ENCODE assay signal across 8 cellular contexts in genomic region chr14:104795781-104796681, GRCh38. TPM values are rescaled to one million over a fixed set of nuclear protein-coding genes. Genes with fewer than 3 reads are reported as not detected.
DNase-seq lines count a peak whose midpoint lies in the region; ATAC-seq and TF ChIP-seq lines count a peak whose summit lies in the region.

No MANE protein-coding gene starts in this region.

- peak overlapping the region; percentile 93 to 99 (median 98) for H3K9ac ChIP-seq in BLaER1 treated with 17β-estradiol and CSF1 and Interleukin-3, amounts not matched to agents 10 nM and 100 nM

- H3K36me3 Mint-ChIP-seq in osteocyte (ENCODE audit: unreplicated experiment): peaks cover 2% of the 10 kb centered on the region

- peak overlapping the region; percentile 65 for H3K4me3 Mint-ChIP-seq in osteocyte (ENCODE audit: unreplicated experiment)

- peak overlapping the region; percentile 55 to 96 (median 93) for H3K27ac ChIP-seq in BLaER1 treated with 17β-estradiol and CSF1 and Interleukin-3, amounts not matched to agents 10 nM and 100 nM
- H3K27ac ChIP-seq in gastroesophageal sphincter: peak overlapping the region; percentile 43 to 98 (median 90)

- peak; percentile 11 for DNase-seq in NOMO-1 treated with DMSO at 0.1 percent for 48 hours (lab: John Stamatoyannopoulos, UW; ENCODE audit: unreplicated experiment)
- DNase-seq in activated gamma-delta T cell (lab: John Stamatoyannopoulos, UW): peak; percentile 54
- no peak for DNase-seq in osteocyte (ENCODE audit: extremely low spot score, unreplicated experiment)
- DNase-seq in NCI-H2171 treated with DMSO at 0.1 percent for 48 hours (lab: John Stamatoyannopoulos, UW): no peak
- no peak for DNase-seq in NCI-H2196 treated with DMSO at 0.1 percent for 48 hours (lab: John Stamatoyannopoulos, UW; ENCODE audit: unreplicated experiment)

- peak overlapping the region; percentile 89 to 100 (median 97) for H3K4me3 ChIP-seq in BLaER1 treated with 17β-estradiol and CSF1 and Interleukin-3, amounts not matched to agents 10 nM and 100 nM
- H3K4me3 ChIP-seq in gastroesophageal sphincter: peak overlapping the region; percentile 34 to 92

- no peak for TF ChIP-seq EP300 in gastroesophageal sphincter (IDR thresholded peaks at IDR 0.05)

- H3K36me3 ChIP-seq in BLaER1 treated with 17β-estradiol and CSF1 and Interleukin-3, amounts not matched to agents 10 nM and 100 nM: peaks cover 16 to 28% (median 20%) of the 10 kb centered on the region in 11 experiments; a peak in 21 of 22 replicates
- H3K36me3 ChIP-seq in gastroesophageal sphincter: peaks cover 0 to 17% of the 10 kb centered on the region in 2 donors

- ATAC-seq in GM19463 (IDR thresholded peaks at IDR 0.05; ENCODE audit: unreplicated experiment): peak; percentile 42
- peak; percentile 73 for ATAC-seq in gastroesophageal sphincter

- H3K4me2 ChIP-seq in BLaER1 treated with 17β-estradiol and CSF1 and Interleukin-3, amounts not matched to agents 10 nM and 100 nM: peak overlapping the region; percentile 90 to 100 (median 95)

- no peaks in the 10 kb centered on the region for H3K27me3 Mint-ChIP-seq in osteocyte (ENCODE audit: unreplicated experiment)

- H3K9me3 ChIP-seq in BLaER1 treated with 17β-estradiol and CSF1 and Interleukin-3, amounts not matched to agents 10 nM and 100 nM (replicated peaks in 1 of 11): no peaks in the 10 kb centered on the region
- no peaks in the 10 kb centered on the region for H3K9me3 ChIP-seq in gastroesophageal sphincter

- H3K4me1 Mint-ChIP-seq in osteocyte (ENCODE audit: unreplicated experiment): peaks cover 42% of the 10 kb centered on the region

- H3K4me1 ChIP-seq in BLaER1 treated with 17β-estradiol and CSF1 and Interleukin-3, amounts not matched to agents 10 nM and 100 nM: peaks cover 60 to 82% (median 78%) of the 10 kb centered on the region in 10 experiments
- H3K4me1 ChIP-seq in gastroesophageal sphincter: peaks cover 3 to 83% (median 36%) of the 10 kb centered on the region in 3 donors

- whole genome bisulfite sequencing in gastroesophageal sphincter (ENCODE audit: low coverage in 1 of 2), 2 donors: 0% methylated on average over 1 of the region's 55 CpGs; no CpG with 5 or more reads in 1 of the 2 donors

- peak overlapping the region; percentile 67 for H3K27ac Mint-ChIP-seq in osteocyte (ENCODE audit: unreplicated experiment)

- no peaks in the 10 kb centered on the region for H3K9me3 Mint-ChIP-seq in osteocyte (ENCODE audit: unreplicated experiment)

- no peak for TF ChIP-seq CTCF in gastroesophageal sphincter (IDR thresholded peaks at IDR 0.05)
- no peak for TF ChIP-seq CTCF in osteocyte (IDR thresholded peaks at IDR 0.05)

- H3K27me3 ChIP-seq in BLaER1 treated with 17β-estradiol and CSF1 and Interleukin-3, amounts not matched to agents 10 nM and 100 nM: peaks cover 0 to 31% (median 22%) of the 10 kb centered on the region in 11 experiments; a peak in 14 of 22 replicates
- no peaks in the 10 kb centered on the region for H3K27me3 ChIP-seq in gastroesophageal sphincter

- peak; percentile 81 for TF ChIP-seq POLR2A in gastroesophageal sphincter (IDR thresholded peaks at IDR 0.05)

- peaks cover 34 to 45% (median 41%) of the 10 kb centered on the region in 11 experiments for H4K20me1 ChIP-seq in BLaER1 treated with 17β-estradiol and CSF1 and Interleukin-3, amounts not matched to agents 10 nM and 100 nM

RNA-seq across cellular contexts. Expression of gene AKT1, which starts 0.5 kb away (rescaled TPM):
- 100 to 1,000 TPM; 134 to 283 (median 143) TPM for total RNA-seq in gastroesophageal sphincter
- total RNA-seq in osteocyte: 157 and 160 TPM in 2 replicates

RNA-seq across cellular contexts. Expression of gene ZBTB42, which starts 4.9 kb away (rescaled TPM):
- 1 to 10 TPM; 2.0 to 4.8 (median 3.2) TPM for total RNA-seq in gastroesophageal sphincter
- 2.7 and 3.1 TPM in 2 replicates for total RNA-seq in osteocyte

RNA-seq across cellular contexts. Expression of gene SIVA1, which starts 43.1 kb away (rescaled TPM):
- total RNA-seq in gastroesophageal sphincter: 100 to 1,000 TPM; 188 to 513 (median 363) TPM
- 50.1 and 52.3 TPM in 2 replicates for total RNA-seq in osteocyte

Comparison
In these comparisons a context has a peak if more than half of its experiments do, and no peak if none do; other contexts are left out.
1. DNase-seq: peak in NOMO-1 treated with DMSO at 0.1 percent for 48 hours (single experiment) and activated gamma-delta T cell (single experiment); none in osteocyte (single experiment), NCI-H2171 treated with DMSO at 0.1 percent for 48 hours (single experiment) and NCI-H2196 treated with DMSO at 0.1 percent for 48 hours (single experiment).